ENCODE assay signal across 8 cellular contexts in the genomic region with DNA sequence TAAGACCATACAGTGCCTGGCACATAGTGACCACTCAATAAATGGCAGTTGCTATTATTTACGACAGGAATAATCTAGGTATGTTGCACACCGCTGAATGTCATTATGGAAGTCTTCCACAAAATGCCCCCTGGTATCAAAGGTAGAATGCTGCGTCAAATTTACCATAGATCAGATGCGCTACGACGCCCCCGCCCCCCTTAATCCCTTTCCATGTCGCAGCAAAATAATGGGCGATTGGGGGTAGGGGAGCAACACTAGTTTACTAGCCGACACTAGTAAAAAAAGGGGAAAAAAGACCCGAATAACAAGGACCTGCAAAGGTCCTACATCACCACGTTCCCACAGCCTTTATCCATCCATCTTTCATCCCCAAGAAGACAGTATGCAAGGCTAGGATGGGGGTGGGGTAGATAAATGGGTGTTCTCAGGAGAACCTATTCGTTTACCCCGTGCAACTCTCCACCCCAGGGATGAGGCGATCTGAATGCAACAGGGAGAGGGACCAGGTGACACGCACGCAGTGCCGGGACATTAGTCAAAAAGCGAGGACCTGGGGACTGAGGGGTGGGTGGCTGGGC. TPM values are rescaled to one million over a fixed set of nuclear protein-coding genes. Genes with fewer than 3 reads are reported as not detected.
DNase-seq lines count a peak whose midpoint lies in the region; ATAC-seq and TF ChIP-seq lines count a peak whose summit lies in the region.

No MANE protein-coding gene starts in this region.

- no peak for TF ChIP-seq EP300 in ovary (IDR thresholded peaks at IDR 0.05)

- H3K27me3 ChIP-seq in ovary = no peaks in the 10 kb centered on the region

- H3K4me3 Mint-ChIP-seq in activated CD4-positive, alpha-beta memory T cell treated with anti-CD3 and anti-CD28 coated beads for 36 hours = peak overlapping the region; percentile 96

- intact Hi-C loops in activated CD4-positive, alpha-beta memory T cell treated with anti-CD3 and anti-CD28 coated beads for 36 hours (cut with micrococcal nuclease) = loop anchor here (1.0 to 10.0 kb wide), 4 partner anchors 193 to 1134 kb away; a partner anchor contains a TSS
- intact Hi-C loops in ovary (cut with DNase I) = no loop called here

- no peaks in the 10 kb centered on the region for H3K36me3 ChIP-seq in ovary

- H3K9me3 Mint-ChIP-seq in activated CD4-positive, alpha-beta memory T cell treated with anti-CD3 and anti-CD28 coated beads for 36 hours = no peaks in the 10 kb centered on the region

- peak; percentile 0 for DNase-seq in DMS153 (lab: John Stamatoyannopoulos, UW)
- DNase-seq in DMS153 treated with DMSO at 0.1 percent for 48 hours (lab: John Stamatoyannopoulos, UW; ENCODE audit: unreplicated experiment) = no peak
- DNase-seq in activated CD4-positive, alpha-beta memory T cell treated with anti-CD3 and anti-CD28 coated beads for 36 hours = peak; percentile 41
- DNase-seq in fibroblast of villous mesenchyme (ENCODE audit: low read depth) = no peak
- DNase-seq in ovary = peak in 3 of 5 donors; percentile 23 to 30 (median 25)
- no peak for DNase-seq in NCI-H1930 (lab: John Stamatoyannopoulos, UW)

- H3K27ac Mint-ChIP-seq in activated CD4-positive, alpha-beta memory T cell treated with anti-CD3 and anti-CD28 coated beads for 36 hours = peak overlapping the region; percentile 99

- peak overlapping the region; percentile 88 to 97 for H3K27ac ChIP-seq in ovary

- peaks cover 49% of the 10 kb centered on the region for H3K4me1 Mint-ChIP-seq in activated CD4-positive, alpha-beta memory T cell treated with anti-CD3 and anti-CD28 coated beads for 36 hours (ENCODE audit: low read depth)

- POLR2A ChIA-PET in activated CD4-positive, alpha-beta memory T cell treated with anti-CD3 and anti-CD28 coated beads for 36 hours (lab: Charles Lee) = interaction anchor here (1.2 to 2.2 kb wide), 3 partner anchors 9 to 579 kb away, joined by 4 to 19 read pairs (median 8); a partner anchor contains a TSS

- CTCF ChIA-PET in activated CD4-positive, alpha-beta memory T cell treated with anti-CD3 and anti-CD28 coated beads for 36 hours (lab: Charles Lee) = interaction anchor here (0.9 to 2.6 kb wide), 7 partner anchors 9 to 317 kb away, joined by 3 to 8 read pairs (median 5); no protein-coding TSS in a partner anchor

- peaks cover 19% of the 10 kb centered on the region for H3K36me3 Mint-ChIP-seq in activated CD4-positive, alpha-beta memory T cell treated with anti-CD3 and anti-CD28 coated beads for 36 hours

- no peaks in the 10 kb centered on the region for H3K27me3 Mint-ChIP-seq in activated CD4-positive, alpha-beta memory T cell treated with anti-CD3 and anti-CD28 coated beads for 36 hours

- no peaks in the 10 kb centered on the region for H3K9me3 ChIP-seq in ovary

- peaks cover 2% of the 10 kb centered on the region for H3K4me1 ChIP-seq in ovary (ENCODE audit: insufficient read depth)

- no peak for TF ChIP-seq CTCF in fibroblast of villous mesenchyme (IDR thresholded peaks at IDR 0.05; ENCODE audit: insufficient read depth, low read depth, low read length)
- TF ChIP-seq CTCF in ovary (IDR thresholded peaks at IDR 0.05) = no peak

- ATAC-seq in HG03442 (IDR thresholded peaks at IDR 0.05; ENCODE audit: unreplicated experiment) (peak; percentile 6), HG02981 (IDR thresholded peaks at IDR 0.05; ENCODE audit: unreplicated experiment) (no peak)

- H3K4me3 ChIP-seq in fibroblast of villous mesenchyme (ENCODE audit: low read depth, low read length) (peak overlapping the region; percentile 99), ovary (peak overlapping the region; percentile 95)

- TF ChIP-seq POLR2A in ovary (IDR thresholded peaks at IDR 0.05) = no peak

- 1 to 3% (median 1%) methylated on average over 19 of the region's 19 CpGs for WGBS in ovary, 3 donors

RNA-seq across cellular contexts. Expression of a gene that starts 0.5 kb away (rescaled TPM):
- total RNA-seq in activated CD4-positive, alpha-beta memory T cell treated with anti-CD3 and anti-CD28 coated beads for 36 hours = 10 to 100 TPM; 25.2 to 32.1 TPM
- total RNA-seq in fibroblast of villous mesenchyme (30.0 and 68.2 TPM in 2 replicates), ovary (10 to 100 TPM; 43.2 to 85.5 (median 58.6) TPM)
- polyA plus RNA-seq in ovary = 10 to 100 TPM; 19.5 to 64.1 TPM

RNA-seq across cellular contexts. Expression of a gene that starts 0.9 kb away (rescaled TPM):
- 10 to 100 TPM in 1 of 2 experiments, 1 to 10 TPM in 1; 9.3 to 11.3 TPM for total RNA-seq in activated CD4-positive, alpha-beta memory T cell treated with anti-CD3 and anti-CD28 coated beads for 36 hours
- total RNA-seq in fibroblast of villous mesenchyme (8.7 and 9.9 TPM in 2 replicates), ovary (10 to 100 TPM in 2 of 7 donors, 1 to 10 TPM in 5; 6.5 to 10.7 (median 9.3) TPM)
- polyA plus RNA-seq in ovary = 1 to 10 TPM; 3.5 to 8.4 TPM

Comparison
In these comparisons a context has a peak if more than half of its experiments do, and no peak if none do; other contexts are left out.
1. DNase-seq: peak in DMS153 (single experiment), activated CD4-positive, alpha-beta memory T cell treated with anti-CD3 and anti-CD28 coated beads for 36 hours (single experiment) and ovary (3 of 5); none in DMS153 treated with DMSO at 0.1 percent for 48 hours (single experiment), fibroblast of villous mesenchyme (single experiment) and NCI-H1930 (0 of 2).